8 cellular contexts compared by ENCODE assay signal in the genomic region with DNA sequence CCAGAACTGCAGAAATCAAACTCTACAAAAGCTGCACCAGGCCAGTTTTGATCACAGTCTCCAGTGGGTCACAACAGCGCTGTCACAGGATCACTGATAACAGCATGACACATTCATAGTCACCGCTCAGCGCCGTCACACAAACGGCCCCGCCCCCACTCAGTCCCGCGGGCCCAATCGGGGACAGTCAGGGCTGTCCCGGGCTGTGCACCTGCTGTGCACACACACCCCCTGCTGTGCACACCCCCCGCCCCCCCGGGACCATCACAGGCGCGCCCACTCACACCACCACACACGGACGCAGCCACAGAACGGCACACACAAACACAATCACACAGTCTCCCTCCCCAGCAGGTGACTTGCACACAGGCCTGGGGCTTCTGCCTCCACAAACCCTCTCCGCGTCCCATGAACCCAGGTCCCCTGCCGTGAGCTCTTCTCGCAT. TPM values are rescaled to one million over a fixed set of nuclear protein-coding genes. Genes with fewer than 3 reads are reported as not detected.
DNase-seq lines count a peak whose midpoint lies in the region; ATAC-seq and TF ChIP-seq lines count a peak whose summit lies in the region.

No MANE protein-coding gene starts in this region.

- H3K27me3 ChIP-seq in thoracic aorta (replicated peaks; ENCODE audit: insufficient read depth): no peaks in the 10 kb centered on the region

- ATAC-seq in GM18517 (IDR thresholded peaks at IDR 0.05; ENCODE audit: unreplicated experiment) (peak; percentile 70), HG03066 (IDR thresholded peaks at IDR 0.05; ENCODE audit: low read depth, unreplicated experiment) (peak; percentile 76), omental fat pad (ENCODE audit: low FRiP score) (peak; percentile 52), thoracic aorta (ENCODE audit: insufficient number of reproducible peaks, low FRiP score, low read depth) (peak; percentile 8)

- TF ChIP-seq CTCF in omental fat pad (IDR thresholded peaks at IDR 0.05) (no peak), thoracic aorta (IDR thresholded peaks at IDR 0.05) (no peak)

- H3K27ac ChIP-seq in thoracic aorta: peak overlapping the region; percentile 10 to 65

- peak; percentile 65 for DNase-seq in RKO (ENCODE audit: low spot score)
- peak; percentile 96 for DNase-seq in activated effector memory CD4-positive, alpha-beta T cell treated with anti-CD3 and anti-CD28 coated beads, Interleukin-2, amount 50 U/mL, for 16 hours
- peak; percentile 1 for DNase-seq in glomerular visceral epithelial cell (ENCODE audit: extremely low spot score)
- peak; percentile 26 for DNase-seq in omental fat pad (ENCODE audit: low spot score)
- peak; percentile 11 for DNase-seq in thoracic aorta (ENCODE audit: low spot score)
- no peak for DNase-seq in NCI-H510A treated with DMSO at 0.1 percent for 48 hours (lab: John Stamatoyannopoulos, UW)

- H3K36me3 ChIP-seq in thoracic aorta: peaks cover 4% of the 10 kb centered on the region

- H3K9me3 ChIP-seq in thoracic aorta: no peaks in the 10 kb centered on the region

- peak overlapping the region; percentile 91 for H3K4me3 ChIP-seq in thoracic aorta

- peaks cover 3 to 12% of the 10 kb centered on the region in 2 donors for H3K4me1 ChIP-seq in thoracic aorta (ENCODE audit: control insufficient read depth in 1 of 2, low read depth in 2 of 2)

RNA-seq across cellular contexts. Expression of gene ZNF382, which starts 0.4 kb away (rescaled TPM):
- total RNA-seq in omental fat pad (1 to 10 TPM in 3 of 4 donors, under 1 TPM in 1; 0.79 to 5.0 (median 4.3) TPM), thoracic aorta (1 to 10 TPM; 2.7 to 8.7 TPM)

RNA-seq across cellular contexts. Expression of gene ZNF529, which starts 31.6 kb away (rescaled TPM):
- total RNA-seq in omental fat pad (10 to 100 TPM in 2 of 4 donors, 1 to 10 TPM in 2; 9.8 to 17.1 (median 11.9) TPM), thoracic aorta (10 to 100 TPM; 10.3 to 18.1 TPM)

Comparison
In these comparisons a context has a peak if more than half of its experiments do, and no peak if none do; other contexts are left out.
1. ATAC-seq: peak in every context shown above with its lines; median percentile 76 in HG03066; 70 in GM18517; 52 in omental fat pad; 8 in thoracic aorta.